ENCODE assay signal across 17 cellular contexts in the genomic region with DNA sequence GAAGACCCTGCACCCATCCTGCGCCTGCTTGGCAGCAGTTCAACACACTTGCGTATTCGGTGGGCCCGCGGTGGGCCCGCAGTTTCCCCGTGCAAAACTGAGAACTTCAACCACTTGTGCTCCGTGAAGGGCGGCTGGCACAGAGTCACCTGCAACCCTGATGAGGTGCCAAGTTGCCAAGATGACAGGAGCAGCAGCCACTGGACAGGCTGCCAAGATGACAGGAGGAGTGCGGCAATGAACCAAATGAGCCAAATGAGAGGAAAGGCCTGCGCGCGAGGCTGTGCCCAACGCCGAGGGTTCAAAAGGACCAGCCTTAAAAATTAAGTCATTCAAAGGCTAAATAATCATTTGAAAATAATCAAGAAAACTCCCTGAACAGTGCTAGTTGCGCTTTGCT. TPM values are rescaled to one million over a fixed set of nuclear protein-coding genes. Genes with fewer than 3 reads are reported as not detected.
"Had no signal": no experiment of that assay in that cellular context is flagged by ENCODE, and none has a peak within 500 bp of the region (broad histone marks: within the 10 kb centered on the region; RNA-seq: fewer than 3 reads in every experiment).

No MANE protein-coding gene starts in this region.

- H3K4me3 Mint-ChIP-seq: activated CD4-positive, alpha-beta T cell treated with anti-CD3 and anti-CD28 coated beads, Interleukin-2, amount 10 ng/mL, durations not matched to agents 7 days and 5 days; activated naive CD4-positive, alpha-beta T cell treated with anti-CD3 and anti-CD28 coated beads, Interleukin-2, amount 10 ng/mL, durations not matched to agents 7 days and 5 days; neural crest cell; T-cell; WTC11 had no signal

- H3K27me3 Mint-ChIP-seq: activated CD4-positive, alpha-beta T cell treated with anti-CD3 and anti-CD28 coated beads, Interleukin-2, amount 10 ng/mL, durations not matched to agents 7 days and 5 days; activated naive CD4-positive, alpha-beta T cell treated with anti-CD3 and anti-CD28 coated beads, Interleukin-2, amount 10 ng/mL, durations not matched to agents 7 days and 5 days; T-cell had no signal

- ATAC-seq: T-cell, WTC11 had no signal

- H3K4me1 Mint-ChIP-seq: neural crest cell had no signal

- H3K4me3 ChIP-seq: dorsolateral prefrontal cortex, esophagus muscularis mucosa, SK-N-MC, transverse colon had no signal

- H3K27me3 ChIP-seq: brain microvascular endothelial cell, dorsolateral prefrontal cortex, esophagus muscularis mucosa, transverse colon had no signal

- H3K9me3 ChIP-seq: esophagus muscularis mucosa, transverse colon had no signal

- H3K27ac Mint-ChIP-seq: activated CD4-positive, alpha-beta T cell treated with anti-CD3 and anti-CD28 coated beads, Interleukin-2, amount 10 ng/mL, durations not matched to agents 7 days and 5 days; activated naive CD4-positive, alpha-beta T cell treated with anti-CD3 and anti-CD28 coated beads, Interleukin-2, amount 10 ng/mL, durations not matched to agents 7 days and 5 days; activated T-helper 2 cell treated with anti-CD3 and anti-CD28 coated beads, Interferon-gamma antibody, Interleukin-2, Interleukin-4, amounts not matched to agents 10 μg/mL and 5 μg/mL and 100 μg/mL, durations not matched to agents 14 hours and 24 hours and 36 hours; T-cell; WTC11 had no signal

- DNase-seq: activated CD4-positive, alpha-beta T cell treated with anti-CD3 and anti-CD28 coated beads, Interleukin-2, amount 10 ng/mL, durations not matched to agents 7 days and 5 days; activated CD8-positive, alpha-beta memory T cell treated with anti-CD3 and anti-CD28 coated beads for 24 hours; activated naive CD4-positive, alpha-beta T cell treated with anti-CD3 and anti-CD28 coated beads, Interleukin-2, amount 10 ng/mL, durations not matched to agents 7 days and 5 days; brain microvascular endothelial cell; mesendoderm; stimulated activated CD4-positive, alpha-beta T cell treated with anti-CD3 and anti-CD28 coated beads, Interleukin-15, amount 100 ng/mL, for 24 hours; stimulated activated CD4-positive, alpha-beta T cell treated with anti-CD3 and anti-CD28 coated beads, Interleukin-4, amount 100 ng/mL, for 4 hours; T-cell; transverse colon had no signal

- H3K9me3 Mint-ChIP-seq: activated CD4-positive, alpha-beta T cell treated with anti-CD3 and anti-CD28 coated beads, Interleukin-2, amount 10 ng/mL, durations not matched to agents 7 days and 5 days; activated naive CD4-positive, alpha-beta T cell treated with anti-CD3 and anti-CD28 coated beads, Interleukin-2, amount 10 ng/mL, durations not matched to agents 7 days and 5 days; activated T-helper 2 cell treated with anti-CD3 and anti-CD28 coated beads, Interferon-gamma antibody, Interleukin-2, Interleukin-4, amounts not matched to agents 10 μg/mL and 5 μg/mL and 100 μg/mL, durations not matched to agents 14 hours and 24 hours and 36 hours; neural crest cell; T-cell; WTC11 had no signal

- H3K27ac ChIP-seq: brain microvascular endothelial cell, esophagus muscularis mucosa, SK-N-MC, transverse colon had no signal

RNA-seq across cellular contexts. Expression of a gene that starts 46.3 kb away (rescaled TPM):
- total RNA-seq: osteocyte, skeletal muscle tissue had no signal
